8 cellular contexts compared by ENCODE assay signal in the genomic region with DNA sequence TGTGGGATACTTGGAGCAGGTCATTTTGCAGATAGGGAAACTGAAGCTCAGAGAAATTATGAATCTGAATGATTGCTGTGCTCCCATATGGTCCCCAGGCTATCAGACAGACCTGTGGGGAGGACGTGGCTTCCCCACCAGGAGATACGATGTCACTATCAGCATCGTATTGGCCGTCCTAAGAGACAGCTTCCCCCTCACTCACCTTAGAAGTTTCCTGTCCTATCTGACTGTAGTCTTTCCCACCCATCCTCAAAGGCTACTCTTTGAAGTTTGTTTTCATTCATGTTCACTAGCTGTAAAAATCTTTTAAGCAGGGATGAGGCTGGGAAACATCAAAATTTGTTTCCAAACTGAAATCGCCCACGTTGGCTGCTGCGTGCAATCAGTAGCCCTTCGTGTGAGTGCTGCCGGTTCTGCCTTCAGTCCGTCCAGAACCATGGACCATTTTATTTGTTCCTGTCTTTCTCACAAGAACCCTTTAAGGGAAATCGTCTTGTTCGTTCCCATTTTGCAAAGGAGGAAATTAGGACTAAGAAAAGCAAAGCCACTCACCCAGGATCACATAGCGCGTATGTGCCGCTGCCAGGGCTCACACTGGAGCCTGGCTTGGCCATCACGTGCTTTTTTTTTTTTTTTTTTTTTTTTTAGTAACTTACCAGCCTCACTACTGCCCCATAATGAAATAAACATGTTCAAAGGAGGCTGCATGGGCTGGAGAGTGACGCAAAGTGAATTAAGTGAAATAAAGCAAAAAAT. TPM values are rescaled to one million over a fixed set of nuclear protein-coding genes. Genes with fewer than 3 reads are reported as not detected.
A peak's percentile ranks its signal among the peaks of the same experiment; 100 is the strongest.
DNase-seq lines count a peak whose midpoint lies in the region; ATAC-seq and TF ChIP-seq lines count a peak whose summit lies in the region.

No MANE protein-coding gene starts in this region.

- no peaks in the 10 kb centered on the region for H3K36me3 ChIP-seq in tibial nerve

- TF ChIP-seq CTCF in choroid plexus epithelial cell (conservative IDR thresholded peaks at IDR 0.05; ENCODE audit: low read depth, low read length) (no peak), tibial nerve (IDR thresholded peaks at IDR 0.05) (no peak)

- DNase-seq in EL, result peak; percentile 47
- DNase-seq in NCI-H526 treated with DMSO at 0.1 percent for 48 hours (lab: John Stamatoyannopoulos, UW), result peak; percentile 37
- peak; percentile 26 for DNase-seq in choroid plexus epithelial cell (ENCODE audit: low read depth)
- no peak for DNase-seq in memory B cell (ENCODE audit: low spot score in 2 of 2)
- peak in 1 of 2 donors; percentile 13 for DNase-seq in tibial nerve (ENCODE audit: low spot score in 2 of 2)
- DNase-seq in HCEC 1CT, result no peak

- H3K4me1 Mint-ChIP-seq in memory B cell, result peaks cover 21% of the 10 kb centered on the region

- no peaks in the 10 kb centered on the region for H3K36me3 Mint-ChIP-seq in memory B cell

- ATAC-seq in memory B cell (ENCODE audit: low read depth) (no peak), HG02970 (IDR thresholded peaks at IDR 0.05; ENCODE audit: low FRiP score, unreplicated experiment) (no peak), HG02973 (IDR thresholded peaks at IDR 0.05; ENCODE audit: unreplicated experiment) (no peak)

- peak overlapping the region; percentile 83 to 94 (median 88) for H3K27ac ChIP-seq in tibial nerve

- H3K27me3 ChIP-seq in tibial nerve, result no peaks in the 10 kb centered on the region

- H3K9me3 ChIP-seq in tibial nerve, result no peaks in the 10 kb centered on the region

- peak overlapping the region; percentile 89 for H3K4me3 Mint-ChIP-seq in memory B cell

- no peaks in the 10 kb centered on the region for H3K27me3 Mint-ChIP-seq in memory B cell

- no peaks in the 10 kb centered on the region for H3K9me3 Mint-ChIP-seq in memory B cell

- peak overlapping the region; percentile 69 for H3K4me3 ChIP-seq in choroid plexus epithelial cell (ENCODE audit: low read depth, low read length)
- H3K4me3 ChIP-seq in tibial nerve, result peak overlapping the region; percentile 5 to 81 (median 40)

- peaks cover 0 to 52% (median 30%) of the 10 kb centered on the region in 4 donors for H3K4me1 ChIP-seq in tibial nerve

- TF ChIP-seq POLR2A in tibial nerve (IDR thresholded peaks at IDR 0.05), result no peak

- WGBS in tibial nerve, 2 donors, result 10 to 22% methylated on average over 17 of the region's 17 CpGs

- peak overlapping the region; percentile 95 for H3K27ac Mint-ChIP-seq in memory B cell

- peak in 1 of 2 donors; percentile 66 for TF ChIP-seq EP300 in tibial nerve (IDR thresholded peaks at IDR 0.05)

RNA-seq across cellular contexts. Expression of a gene that starts 1.0 kb away (rescaled TPM):
- 10 to 100 TPM; 15.5 to 32.2 (median 20.8) TPM for total RNA-seq in tibial nerve

RNA-seq across cellular contexts. Expression of a gene that starts 44.5 kb away (rescaled TPM):
- 10 to 100 TPM in 3 of 4 donors, 1 to 10 TPM in 1; 5.9 to 13.2 (median 10.4) TPM for total RNA-seq in tibial nerve

Comparison
In these comparisons a context has a peak if more than half of its experiments do, and no peak if none do; other contexts are left out.
1. DNase-seq: peak in EL (single experiment), NCI-H526 treated with DMSO at 0.1 percent for 48 hours (single experiment) and choroid plexus epithelial cell (single experiment); none in memory B cell (0 of 2) and HCEC 1CT (single experiment).